In the genomic region with DNA sequence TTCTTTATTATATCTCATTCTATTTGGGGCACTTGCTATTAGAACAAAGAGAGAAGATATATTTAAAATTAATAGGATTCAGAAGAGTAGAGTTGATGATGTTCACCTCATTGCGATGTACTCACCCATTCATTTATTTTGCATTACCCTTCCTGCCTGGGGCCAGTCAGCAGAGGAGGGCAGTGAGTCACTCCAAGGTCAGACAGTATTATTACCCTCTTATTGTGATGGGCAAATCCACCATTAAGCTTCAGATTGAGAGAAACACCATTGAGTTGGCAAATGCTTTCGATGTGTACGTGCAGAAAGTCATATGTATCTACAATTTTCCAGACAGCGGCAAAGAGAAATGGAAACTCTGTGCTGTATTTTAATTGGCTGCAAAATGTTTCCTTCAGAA, we compare ENCODE assay signal across 19 cellular contexts.
DNase-seq lines count a peak whose midpoint lies in the region; ATAC-seq and TF ChIP-seq lines count a peak whose summit lies in the region.
"Had no signal": no experiment of that assay in that cellular context is flagged by ENCODE, and none has a peak within 500 bp of the region (broad histone marks: within the 10 kb centered on the region; RNA-seq: fewer than 3 reads in every experiment).

No MANE protein-coding gene starts in this region.

- H3K9me3 Mint-ChIP-seq in endothelial cell (ENCODE audit: unreplicated experiment): no peaks in the 10 kb centered on the region

- H3K9ac ChIP-seq in GM23248: no peak overlapping the region
- H3K9ac ChIP-seq in PC-3 (ENCODE audit: low read length): no peak overlapping the region
- no peak overlapping the region for H3K9ac ChIP-seq in mammary epithelial cell (ENCODE audit: insufficient read depth, low read length)

- 0 out of 2 replicates have a peak, but pooled peaks cover 8% of the 10 kb centered on the region for H3K4me1 ChIP-seq in GM23248 (ENCODE audit: insufficient read depth)
- peaks cover 11% of the 10 kb centered on the region for H3K4me1 ChIP-seq in PC-3 (ENCODE audit: insufficient read depth, low read length)
- H3K4me1 ChIP-seq in mammary epithelial cell (ENCODE audit: insufficient read depth, low read length): peaks cover 6% of the 10 kb centered on the region
- H3K4me1 ChIP-seq: Caco-2, colonic mucosa, Peyer's patch, sigmoid colon had no signal

- H3K4me3 ChIP-seq in GM23248 (no peak overlapping the region), PC-3 (ENCODE audit: low read length) (no peak overlapping the region), mammary epithelial cell (replicated peaks in 1 of 3; ENCODE audit: insufficient read depth in 1 of 3, low read depth in 2 of 3, low read length in 3 of 3) (no peak overlapping the region)
- H3K4me3 ChIP-seq: colonic mucosa, Peyer's patch, sigmoid colon had no signal

- no peak overlapping the region for H3K27ac Mint-ChIP-seq in endothelial cell (ENCODE audit: unreplicated experiment)

- ATAC-seq in PC-3: peak; percentile 51
- no peak for ATAC-seq in HG02571 (IDR thresholded peaks at IDR 0.05; ENCODE audit: unreplicated experiment)
- ATAC-seq in GM19467 (IDR thresholded peaks at IDR 0.05; ENCODE audit: unreplicated experiment): no peak

- CTCF ChIA-PET in PC-3 (lab: Charles Lee) (no interaction called here), mammary epithelial cell (lab: Charles Lee; ENCODE audit: low non-redundant PET) (no interaction called here)

- H3K27me3 ChIP-seq in GM23248 (replicated peaks; ENCODE audit: insufficient read depth) (no peaks in the 10 kb centered on the region), PC-3 (ENCODE audit: low read length) (no peaks in the 10 kb centered on the region), mammary epithelial cell (ENCODE audit: insufficient read depth, low read length) (no peaks in the 10 kb centered on the region)
- H3K27me3 ChIP-seq: colonic mucosa, Peyer's patch, sigmoid colon had no signal

- H3K36me3 Mint-ChIP-seq in endothelial cell (ENCODE audit: low read depth, unreplicated experiment): peaks cover 19% of the 10 kb centered on the region

- peaks cover 11% of the 10 kb centered on the region for H3K4me1 Mint-ChIP-seq in endothelial cell (ENCODE audit: unreplicated experiment)

- H3K4me2 ChIP-seq in GM23248 (ENCODE audit: unreplicated experiment) (no peak overlapping the region), PC-3 (ENCODE audit: low read length) (no peak overlapping the region), mammary epithelial cell (ENCODE audit: insufficient read depth, low read depth, low read length) (no peak overlapping the region)

- WGBS in GM23248 (ENCODE audit: low coverage in 1 of 2, low lambda C conversion rate in 2 of 2, missing lambda C conversion rate in 2 of 2), 2 experiments: 66 to 75% methylated on average over 4 of the region's 4 CpGs
- WGBS in mammary epithelial cell (ENCODE audit: low coverage, missing lambda C conversion rate): 75% methylated on average over 4 of the region's 4 CpGs

- no peak overlapping the region for H3K4me3 Mint-ChIP-seq in endothelial cell (ENCODE audit: unreplicated experiment)

- in situ Hi-C loops in GM23248 (cut with MboI): no loop called here
- in situ Hi-C loops in mammary epithelial cell (cut with MboI; ENCODE audit: low sequenced_read_pairs in 2 of 2): no loop called here

- H3K9me3 ChIP-seq in GM23248 (ENCODE audit: low read depth) (no peaks in the 10 kb centered on the region), PC-3 (ENCODE audit: low read length) (no peaks in the 10 kb centered on the region), mammary epithelial cell (replicated peaks; ENCODE audit: insufficient read depth, low read length) (peaks cover 4% of the 10 kb centered on the region)
- H3K9me3 ChIP-seq: Caco-2, colonic mucosa, Peyer's patch had no signal

- BruUV-seq in PC-3 (replicated peaks; lab: Mats Ljungman, UMichigan) (no TSS peak), mammary epithelial cell (replicated peaks; lab: Mats Ljungman, UMichigan) (no TSS peak)

- dilution Hi-C loops in mammary epithelial cell (cut with HindIII; ENCODE audit: low sequenced_read_pairs): no loop called here

- H3K79me2 ChIP-seq in GM23248 (ENCODE audit: insufficient read depth): peaks cover 66% of the 10 kb centered on the region
- H3K79me2 ChIP-seq in PC-3 (ENCODE audit: low read length): no peaks in the 10 kb centered on the region
- H3K79me2 ChIP-seq in mammary epithelial cell (ENCODE audit: insufficient read depth, low read length): no peaks in the 10 kb centered on the region

- TF ChIP-seq CTCF in PC-3 (conservative IDR thresholded peaks at IDR 0.05; ENCODE audit: low read depth, low read length): no peak
- no peak for TF ChIP-seq CTCF in mammary epithelial cell (conservative IDR thresholded peaks at IDR 0.05 in 1 of 2, IDR thresholded peaks at IDR 0.05 in 1 of 2; ENCODE audit: extremely low read depth in 1 of 2, insufficient read depth in 1 of 2, low read depth in 1 of 2, low read length in 2 of 2)
- TF ChIP-seq CTCF in endothelial cell (IDR thresholded peaks at IDR 0.05; ENCODE audit: unreplicated experiment): no peak

- H3K36me3 ChIP-seq in GM23248 (ENCODE audit: low read depth) (peaks cover 4% of the 10 kb centered on the region), PC-3 (ENCODE audit: low read depth, low read length) (no peaks in the 10 kb centered on the region; the same call in 1 of the 2 replicates), mammary epithelial cell (ENCODE audit: insufficient read depth, low read length) (peaks cover 3% of the 10 kb centered on the region)
- H3K36me3 ChIP-seq: colonic mucosa, Peyer's patch had no signal

- H4K20me1 ChIP-seq in GM23248 (ENCODE audit: insufficient read depth) (peaks cover 3% of the 10 kb centered on the region), PC-3 (ENCODE audit: low read length) (no peaks in the 10 kb centered on the region), mammary epithelial cell (ENCODE audit: insufficient read depth, low read length) (no peaks in the 10 kb centered on the region)

- no peaks in the 10 kb centered on the region for H3K27me3 Mint-ChIP-seq in endothelial cell (ENCODE audit: unreplicated experiment)

- H2AFZ ChIP-seq in GM23248 (no peak overlapping the region), PC-3 (ENCODE audit: low read length) (no peak overlapping the region), mammary epithelial cell (ENCODE audit: low read depth, low read length) (no peak overlapping the region)

- H3F3A ChIP-seq in GM23248 (ENCODE audit: insufficient read depth) (no peaks in the 10 kb centered on the region), PC-3 (ENCODE audit: low read length, unreplicated experiment) (no peaks in the 10 kb centered on the region)

- POLR2A ChIA-PET in PC-3 (lab: Charles Lee; ENCODE audit: unreplicated experiment): no interaction called here

- DNase-seq in GM23248 (peak; percentile 53), PC-3 (peak; percentile 31), mammary epithelial cell (peak; percentile 41), kidney glomerular epithelial cell (lab: John Stamatoyannopoulos, UW) (peak; percentile 6), endothelial cell (ENCODE audit: low spot score) (no peak), HT-29 (ENCODE audit: low spot score) (no peak)
- DNase-seq: amygdala; Caco-2; colonic mucosa; GF-D8; GOT3; MM.1S; NCI-H187; NCI-H524 treated with DMSO at 0.1 percent for 48 hours; Peyer's patch; sigmoid colon; stimulated activated CD4-positive, alpha-beta T cell treated with anti-CD3 and anti-CD28 coated beads, Interleukin-2, amount 100 ng/mL, for 48 hours had no signal

- H3K27ac ChIP-seq in GM23248: no peak overlapping the region
- H3K27ac ChIP-seq in PC-3 (ENCODE audit: low read length): no peak overlapping the region
- H3K27ac ChIP-seq in mammary epithelial cell (ENCODE audit: insufficient read depth, low read depth, low read length): no peak overlapping the region
- H3K27ac ChIP-seq: colonic mucosa, Peyer's patch, sigmoid colon had no signal

- H3K9me2 ChIP-seq in GM23248 (ENCODE audit: insufficient read depth) (no peaks in the 10 kb centered on the region), PC-3 (replicated peaks; ENCODE audit: low read length) (no peaks in the 10 kb centered on the region)

- intact Hi-C loops in PC-3 (cut with micrococcal nuclease) (no loop called here), mammary epithelial cell (cut with micrococcal nuclease) (no loop called here)

Comparison
In these comparisons a context has a peak if more than half of its experiments do, and no peak if none do; other contexts are left out.
1. DNase-seq: peak in GM23248 (single experiment), PC-3 (single experiment), mammary epithelial cell (single experiment) and kidney glomerular epithelial cell (single experiment); none in endothelial cell (single experiment) and HT-29 (single experiment).